ENCODE assay signal across 8 cellular contexts in the genomic region with DNA sequence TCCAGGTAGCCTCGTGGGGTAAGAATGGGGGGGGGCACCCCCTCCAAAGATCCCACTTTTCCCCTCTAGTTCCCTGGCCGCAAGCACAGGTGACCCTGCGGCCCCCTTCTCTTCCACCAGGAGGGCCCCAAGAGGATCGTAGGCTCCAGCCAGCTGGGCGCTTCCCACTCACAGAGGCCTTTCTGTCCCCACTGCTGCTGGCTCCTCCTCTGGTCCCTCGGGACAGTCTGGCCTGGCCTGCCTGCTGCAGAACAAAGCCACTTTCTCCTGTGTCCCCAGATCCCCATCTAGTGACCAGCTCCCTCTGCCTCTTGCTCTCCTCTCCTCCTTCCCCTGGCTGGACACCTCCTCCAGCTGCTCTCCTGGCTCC. TPM values are rescaled to one million over a fixed set of nuclear protein-coding genes. Genes with fewer than 3 reads are reported as not detected.
DNase-seq lines count a peak whose midpoint lies in the region; ATAC-seq and TF ChIP-seq lines count a peak whose summit lies in the region.

No MANE protein-coding gene starts in this region.

- H3K4me3 ChIP-seq in body of pancreas (no peak overlapping the region), thoracic aorta (peak overlapping the region; percentile 63)

- H3K27ac ChIP-seq in 22Rv1 = peak overlapping the region; percentile 86
- peak overlapping the region; percentile 40 to 88 (median 72) for H3K27ac ChIP-seq in body of pancreas
- H3K27ac ChIP-seq in thoracic aorta = no peak overlapping the region

- H3K4me1 ChIP-seq in body of pancreas = peaks cover 24% of the 10 kb centered on the region
- H3K4me1 ChIP-seq in thoracic aorta (ENCODE audit: control insufficient read depth in 1 of 2, low read depth in 2 of 2) = peaks cover 0 to 21% of the 10 kb centered on the region in 2 donors

- 3 to 10% methylated on average over 2 to 6 of the region's 6 CpGs for WGBS in body of pancreas, 2 donors

- in situ Hi-C loops in GM13977 (cut with MboI; ENCODE audit: low pct_unique_long_range_greater_than_20kb, low sequenced_read_pairs, unreplicated experiment) = no loop called here

- DNase-seq in GM13977 (ENCODE audit: low spot score) (peak; percentile 51), NCI-H1092 treated with DMSO at 0.1 percent for 48 hours (lab: John Stamatoyannopoulos, UW) (peak; percentile 75), body of pancreas (peak in 1 of 4 donors; percentile 71), left kidney (ENCODE audit: low read depth, low spot score) (peak; percentile 80), thoracic aorta (ENCODE audit: low spot score) (no peak), cerebellar nuclear complex (lab: John Stamatoyannopoulos, UW) (no peak)
- DNase-seq in stimulated activated CD4-positive, alpha-beta T cell treated with anti-CD3 and anti-CD28 coated beads, Interleukin-2, amount 100 ng/mL, for 48 hours = no peak

- H3K9me3 ChIP-seq in body of pancreas (no peaks in the 10 kb centered on the region), thoracic aorta (no peaks in the 10 kb centered on the region)

- TF ChIP-seq CTCF in 22Rv1 (IDR thresholded peaks at IDR 0.05) = no peak
- no peak for TF ChIP-seq CTCF in GM13977 (IDR thresholded peaks at IDR 0.05; ENCODE audit: extremely low read depth, insufficient read depth, missing control alignments)
- TF ChIP-seq CTCF in body of pancreas (IDR thresholded peaks at IDR 0.05) = peak in 4 of 7 experiments; percentile 28 to 42 (median 32)
- TF ChIP-seq CTCF in thoracic aorta (IDR thresholded peaks at IDR 0.05) = peak; percentile 12

- intact Hi-C loops in body of pancreas (cut with DNase I) = no loop called here

- ATAC-seq in body of pancreas = peak; percentile 44
- ATAC-seq in thoracic aorta (ENCODE audit: insufficient number of reproducible peaks, low FRiP score, low read depth) = peak; percentile 22

- no peaks in the 10 kb centered on the region for H3K27me3 ChIP-seq in body of pancreas
- H3K27me3 ChIP-seq in thoracic aorta (replicated peaks; ENCODE audit: insufficient read depth) = no peaks in the 10 kb centered on the region

- peak in 1 of 3 donors; percentile 9 for TF ChIP-seq POLR2A in body of pancreas (IDR thresholded peaks at IDR 0.05)

- H3K36me3 ChIP-seq in body of pancreas (replicated peaks in 1 of 2; ENCODE audit: insufficient read depth in 1 of 2, low read depth in 2 of 2) (no peaks in the 10 kb centered on the region), thoracic aorta (no peaks in the 10 kb centered on the region)

RNA-seq across cellular contexts. Expression of gene SAPCD2, which starts 0.5 kb away (rescaled TPM):
- total RNA-seq in body of pancreas = under 1 TPM; 0.66 to 0.78 TPM
- under 1 TPM; 0.41 to 0.92 TPM for total RNA-seq in thoracic aorta

RNA-seq across cellular contexts. Expression of gene UAP1L1, which starts 6.4 kb away (rescaled TPM):
- total RNA-seq in body of pancreas (1 to 10 TPM; 7.8 to 8.2 TPM), thoracic aorta (10 to 100 TPM in 1 of 2 donors, 1 to 10 TPM in 1; 9.6 to 11.4 TPM)

RNA-seq across cellular contexts. Expression of gene MAN1B1, which starts 15.9 kb away (rescaled TPM):
- total RNA-seq in body of pancreas (10 to 100 TPM; 32.6 to 34.2 TPM), thoracic aorta (10 to 100 TPM; 32.9 to 52.9 TPM)

RNA-seq across cellular contexts. Expression of gene ENTPD2, which starts 17.0 kb away (rescaled TPM):
- total RNA-seq in body of pancreas = 1 to 10 TPM; 1.3 to 1.6 TPM
- under 1 TPM; 0.92 to 0.95 TPM for total RNA-seq in thoracic aorta

RNA-seq across cellular contexts. Expression of gene NPDC1, which starts 24.9 kb away (rescaled TPM):
- total RNA-seq in body of pancreas = 100 to 1,000 TPM in 1 of 2 donors, 10 to 100 TPM in 1; 72.1 to 105 TPM
- total RNA-seq in thoracic aorta = 10 to 100 TPM; 71.5 to 95.8 TPM

Comparison
In these comparisons a context has a peak if more than half of its experiments do, and no peak if none do; other contexts are left out.
1. H3K27ac ChIP-seq: peak in 22Rv1 (single experiment) and body of pancreas (4 of 4); none in thoracic aorta (0 of 2).
2. CTCF ChIP-seq: peak in body of pancreas (4 of 7) and thoracic aorta (single experiment); none in 22Rv1 (single experiment) and GM13977 (single experiment).
3. DNase-seq: peak in GM13977 (single experiment), NCI-H1092 treated with DMSO at 0.1 percent for 48 hours (single experiment) and left kidney (single experiment); none in thoracic aorta (single experiment), cerebellar nuclear complex (0 of 2) and stimulated activated CD4-positive, alpha-beta T cell treated with anti-CD3 and anti-CD28 coated beads, Interleukin-2, amount 100 ng/mL, for 48 hours (0 of 2).